Comparison of ENCODE assay signal across 8 cellular contexts in the genomic region with DNA sequence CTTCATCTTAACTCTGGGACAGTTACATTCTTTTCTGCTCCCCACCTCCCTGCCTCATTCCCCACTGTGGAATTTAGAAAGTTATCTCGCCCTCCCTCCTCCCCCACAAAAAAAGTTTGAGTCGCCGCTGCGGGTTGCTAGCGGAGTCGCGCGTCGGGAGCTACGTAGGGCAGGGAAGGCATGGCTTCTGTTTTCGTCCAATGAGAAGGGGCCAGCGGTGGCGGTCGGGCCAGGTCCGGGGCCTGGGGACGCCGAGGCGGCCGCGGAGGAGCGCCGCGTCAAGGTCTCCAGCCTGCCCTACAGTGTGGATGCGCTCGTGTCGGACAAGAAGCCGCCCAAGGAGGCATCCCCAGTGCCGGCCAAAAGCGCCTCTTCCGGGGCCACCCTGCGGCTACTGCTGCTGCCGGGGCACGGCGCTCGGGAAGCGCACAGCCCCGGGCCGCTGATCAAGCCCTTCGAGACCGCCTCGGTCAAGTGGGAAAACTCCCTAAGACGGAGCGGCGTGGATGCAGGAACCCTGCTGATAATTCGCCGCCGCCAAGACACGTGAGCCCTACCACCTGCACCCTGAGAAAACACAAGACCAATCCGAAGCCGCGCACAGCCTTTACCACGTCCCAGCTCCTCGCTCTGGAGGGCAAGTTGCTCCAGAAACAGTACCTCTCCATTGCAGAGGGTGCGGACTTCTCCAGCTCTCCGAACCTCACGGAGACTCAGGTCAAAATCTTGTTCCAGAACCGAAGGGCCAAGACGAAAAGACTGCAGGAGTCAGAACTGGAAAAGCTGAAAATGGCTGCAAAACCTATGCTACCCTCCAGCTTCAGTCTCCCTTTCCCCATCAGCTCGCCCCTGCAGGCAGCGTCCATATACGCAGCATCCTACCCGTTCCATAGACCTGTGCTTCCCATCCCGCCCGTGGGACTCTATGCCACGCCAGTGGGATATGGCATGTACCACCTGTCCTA. TPM values are rescaled to one million over a fixed set of nuclear protein-coding genes. Genes with fewer than 3 reads are reported as not detected.
DNase-seq lines count a peak whose midpoint lies in the region; ATAC-seq lines count a peak whose summit lies in the region.

No MANE protein-coding gene starts in this region.

- peak overlapping the region; percentile 80 for H3K4me3 Mint-ChIP-seq in activated naive CD4-positive, alpha-beta T cell treated with anti-CD3 and anti-CD28 coated beads, Interleukin-2, amount 10 ng/mL, durations not matched to agents 7 days and 5 days

- peaks cover 73% of the 10 kb centered on the region for H3K4me1 Mint-ChIP-seq in activated naive CD4-positive, alpha-beta T cell treated with anti-CD3 and anti-CD28 coated beads, Interleukin-2, amount 10 ng/mL, durations not matched to agents 7 days and 5 days

- no peaks in the 10 kb centered on the region for H3K36me3 ChIP-seq in BLaER1 treated with 17β-estradiol and CSF1 and Interleukin-3, amounts not matched to agents 10 nM and 100 nM
- no peaks in the 10 kb centered on the region for H3K36me3 ChIP-seq in SJCRH30

- peaks cover 0 to 27% (median 17%) of the 10 kb centered on the region in 11 experiments; a peak in 17 of 22 replicates for H3K9me3 ChIP-seq in BLaER1 treated with 17β-estradiol and CSF1 and Interleukin-3, amounts not matched to agents 10 nM and 100 nM (replicated peaks in 1 of 11)
- no peaks in the 10 kb centered on the region for H3K9me3 ChIP-seq in SJCRH30 (replicated peaks)

- H3K9ac ChIP-seq in BLaER1 treated with 17β-estradiol and CSF1 and Interleukin-3, amounts not matched to agents 10 nM and 100 nM, result peak overlapping the region in 4 of 11 experiments; percentile 24 to 55 (median 36); a peak in 4 of 22 replicates

- H3K4me3 ChIP-seq in BLaER1 treated with 17β-estradiol and CSF1 and Interleukin-3, amounts not matched to agents 10 nM and 100 nM, result peak overlapping the region; percentile 37 to 66 (median 50); a peak in 19 of 20 replicates
- no peak overlapping the region for H3K4me3 ChIP-seq in SJCRH30

- H3K27ac ChIP-seq in BLaER1 treated with 17β-estradiol and CSF1 and Interleukin-3, amounts not matched to agents 10 nM and 100 nM, result 0 out of 22 replicates have a peak overlapping the region, but pooled peaks of 1 of the 11 experiments have one; percentile 9
- no peak overlapping the region for H3K27ac ChIP-seq in SJCRH30

- H3K4me1 ChIP-seq in BLaER1 treated with 17β-estradiol and CSF1 and Interleukin-3, amounts not matched to agents 10 nM and 100 nM, result peaks cover 15 to 27% (median 20%) of the 10 kb centered on the region in 10 experiments
- no peaks in the 10 kb centered on the region for H3K4me1 ChIP-seq in SJCRH30

- no peaks in the 10 kb centered on the region; a peak in 1 of 22 replicates for H4K20me1 ChIP-seq in BLaER1 treated with 17β-estradiol and CSF1 and Interleukin-3, amounts not matched to agents 10 nM and 100 nM

- peaks cover 30 to 54% (median 50%) of the 10 kb centered on the region in 11 experiments for H3K27me3 ChIP-seq in BLaER1 treated with 17β-estradiol and CSF1 and Interleukin-3, amounts not matched to agents 10 nM and 100 nM
- no peaks in the 10 kb centered on the region; the same call in 1 of the 2 replicates for H3K27me3 ChIP-seq in SJCRH30

- peaks cover 4% of the 10 kb centered on the region for H3K27me3 Mint-ChIP-seq in activated naive CD4-positive, alpha-beta T cell treated with anti-CD3 and anti-CD28 coated beads, Interleukin-2, amount 10 ng/mL, durations not matched to agents 7 days and 5 days

- CTCF ChIA-PET in activated naive CD4-positive, alpha-beta T cell treated with anti-CD3 and anti-CD28 coated beads, Interleukin-2, amount 10 ng/mL, durations not matched to agents 7 days and 5 days (lab: Charles Lee), result interaction anchor here (1.0 to 1.5 kb wide), 3 partner anchors 13 to 35 kb away, joined by 3 to 4 read pairs (median 4); no protein-coding TSS in a partner anchor

- DNase-seq in NCI-H526 treated with DMSO at 0.1 percent for 48 hours (lab: John Stamatoyannopoulos, UW) (peak; percentile 61), iPS DF 19.7 (ENCODE audit: low read depth, low spot score) (peak; percentile 50), SJCRH30 (no peak)
- peak; percentile 73 for DNase-seq in activated naive CD4-positive, alpha-beta T cell treated with anti-CD3 and anti-CD28 coated beads, Interleukin-2, amount 10 ng/mL, durations not matched to agents 7 days and 5 days
- peak; percentile 29 to 54 for DNase-seq in stimulated activated CD4-positive, alpha-beta T cell treated with anti-CD3 and anti-CD28 coated beads, Interleukin-12 subunit alpha, Interleukin-12 subunit beta, amount 100 ng/mL, for 24 hours (ENCODE audit: low read depth in 2 of 2)

- ATAC-seq in GM21515 (IDR thresholded peaks at IDR 0.05; ENCODE audit: unreplicated experiment), result no peak
- no peak for ATAC-seq in GM21825 (IDR thresholded peaks at IDR 0.05; ENCODE audit: unreplicated experiment)

- H3K9me3 Mint-ChIP-seq in activated naive CD4-positive, alpha-beta T cell treated with anti-CD3 and anti-CD28 coated beads, Interleukin-2, amount 10 ng/mL, durations not matched to agents 7 days and 5 days, result peaks cover 13% of the 10 kb centered on the region

- H3K36me3 Mint-ChIP-seq in activated naive CD4-positive, alpha-beta T cell treated with anti-CD3 and anti-CD28 coated beads, Interleukin-2, amount 10 ng/mL, durations not matched to agents 7 days and 5 days, result peaks cover 24% of the 10 kb centered on the region

- H3K27ac Mint-ChIP-seq in activated naive CD4-positive, alpha-beta T cell treated with anti-CD3 and anti-CD28 coated beads, Interleukin-2, amount 10 ng/mL, durations not matched to agents 7 days and 5 days, result peak overlapping the region; percentile 90

- peak overlapping the region; percentile 46 to 78 (median 68) for H3K4me2 ChIP-seq in BLaER1 treated with 17β-estradiol and CSF1 and Interleukin-3, amounts not matched to agents 10 nM and 100 nM

RNA-seq across cellular contexts. Expression of gene OR4D1, which starts 8.9 kb away (rescaled TPM):
- not detected in 2 replicates for total RNA-seq in SJCRH30 (2014; rRNA removed; shearing (Covaris generic))

RNA-seq across cellular contexts. Expression of gene OR4D2, which starts 9.7 kb away (rescaled TPM):
- total RNA-seq in SJCRH30 (2014; rRNA removed; shearing (Covaris generic)), result 0.08 TPM in 1 of 2 replicates, not detected in the other

RNA-seq across cellular contexts. Expression of gene EPX, which starts 35.4 kb away (rescaled TPM):
- not detected in 2 replicates for total RNA-seq in SJCRH30 (2014; rRNA removed; shearing (Covaris generic))

Comparison
In these comparisons a context has a peak if more than half of its experiments do, and no peak if none do; other contexts are left out.
1. DNase-seq: peak in NCI-H526 treated with DMSO at 0.1 percent for 48 hours (single experiment), activated naive CD4-positive, alpha-beta T cell treated with anti-CD3 and anti-CD28 coated beads, Interleukin-2, amount 10 ng/mL, durations not matched to agents 7 days and 5 days (single experiment), iPS DF 19.7 (single experiment) and stimulated activated CD4-positive, alpha-beta T cell treated with anti-CD3 and anti-CD28 coated beads, Interleukin-12 subunit alpha, Interleukin-12 subunit beta, amount 100 ng/mL, for 24 hours (2 of 2); none in SJCRH30 (0 of 2).